Comparison of ENCODE assay signal across 8 cellular contexts in genomic region chr6:160520043-160520904, GRCh38.
A peak's percentile ranks its signal among the peaks of the same experiment; 100 is the strongest.
DNase-seq lines count a peak whose midpoint lies in the region; ATAC-seq and TF ChIP-seq lines count a peak whose summit lies in the region.

No MANE protein-coding gene starts in this region.

- H3K4me1 ChIP-seq in liver (ENCODE audit: control insufficient read depth in 4 of 4, insufficient read depth in 4 of 4, low read length in 3 of 4), result peaks cover 0 to 13% (median 9%) of the 10 kb centered on the region in 4 donors

- no peaks in the 10 kb centered on the region for H3K36me3 Mint-ChIP-seq in dendritic cell treated with granulocyte-macrophage colony-stimulating factor and Interleukin-4, amounts not matched to agents 40 ng/mL and 50 ng/mL, for 4 days (ENCODE audit: low read depth)

- peak in 1 of 2 donors; percentile 86 for TF ChIP-seq RAD21 in liver (IDR thresholded peaks at IDR 0.05)

- peak overlapping the region; percentile 54 to 80 (median 74) for H3K4me3 ChIP-seq in liver (ENCODE audit: low read depth in 1 of 3, low read length in 3 of 3)

- H3K27ac Mint-ChIP-seq in dendritic cell treated with granulocyte-macrophage colony-stimulating factor and Interleukin-4, amounts not matched to agents 40 ng/mL and 50 ng/mL, for 4 days, result peak overlapping the region; percentile 55

- H3K4me1 Mint-ChIP-seq in dendritic cell treated with granulocyte-macrophage colony-stimulating factor and Interleukin-4, amounts not matched to agents 40 ng/mL and 50 ng/mL, for 4 days (ENCODE audit: low read depth), result peaks cover 5% of the 10 kb centered on the region

- H3K9me3 Mint-ChIP-seq in dendritic cell treated with granulocyte-macrophage colony-stimulating factor and Interleukin-4, amounts not matched to agents 40 ng/mL and 50 ng/mL, for 4 days, result no peaks in the 10 kb centered on the region

- peaks cover 52% of the 10 kb centered on the region for H3K27me3 Mint-ChIP-seq in dendritic cell treated with granulocyte-macrophage colony-stimulating factor and Interleukin-4, amounts not matched to agents 40 ng/mL and 50 ng/mL, for 4 days

- H3K36me3 ChIP-seq in liver (ENCODE audit: control insufficient read depth in 4 of 4, insufficient read depth in 3 of 4, low read depth in 1 of 4, low read length in 3 of 4), result no peaks in the 10 kb centered on the region

- no peaks in the 10 kb centered on the region for H3K9me3 ChIP-seq in liver (ENCODE audit: control insufficient read depth in 4 of 4, low read length in 3 of 4)

- H3K27ac ChIP-seq in liver (ENCODE audit: low read depth in 1 of 2, low read length in 2 of 2), result peak overlapping the region; percentile 40 to 45

- peak overlapping the region; percentile 94 for H3K4me3 Mint-ChIP-seq in dendritic cell treated with granulocyte-macrophage colony-stimulating factor and Interleukin-4, amounts not matched to agents 40 ng/mL and 50 ng/mL, for 4 days

- DNase-seq in SIG-M5 treated with dmso at 0.1 percent for 504 hours (lab: John Stamatoyannopoulos, UW; ENCODE audit: unreplicated experiment) (peak; percentile 47), SIG-M5 (lab: John Stamatoyannopoulos, UW) (no peak), NCI-H2171 treated with DMSO at 0.1 percent for 48 hours (lab: John Stamatoyannopoulos, UW) (peak; percentile 61)
- peak; percentile 16 to 71 for DNase-seq in activated CD4-positive, alpha-beta T cell treated with anti-CD3 and anti-CD28 coated beads, Interleukin-2, amount 50 U/mL, for 24 hours (ENCODE audit: low read depth in 1 of 2, low spot score in 1 of 2)
- peak; percentile 78 for DNase-seq in stimulated activated CD4-positive, alpha-beta T cell treated with anti-CD3 and anti-CD28 coated beads, Interleukin-4, amount 100 ng/mL, for 1 hour

- under 1% methylated on average over 73 of the region's 73 CpGs for WGBS in liver

- peak; percentile 10 for TF ChIP-seq CTCF in liver (IDR thresholded peaks at IDR 0.05; ENCODE audit: low read depth, low read length, missing input control)

- ATAC-seq in HG02938 (IDR thresholded peaks at IDR 0.05; ENCODE audit: unreplicated experiment), result peak; percentile 70

- H3K9ac ChIP-seq in liver (ENCODE audit: low read depth in 1 of 2, low read length in 2 of 2), result peak overlapping the region; percentile 53 to 74

- H3K27me3 ChIP-seq in liver (ENCODE audit: control insufficient read depth in 4 of 4, insufficient read depth in 4 of 4, low read length in 3 of 4), result no peaks in the 10 kb centered on the region

- intact Hi-C loops in dendritic cell treated with granulocyte-macrophage colony-stimulating factor and Interleukin-4, amounts not matched to agents 40 ng/mL and 50 ng/mL, for 4 days (cut with micrococcal nuclease), result loop anchor here (1.0 kb wide), 1 partner anchor 14 kb away; no protein-coding TSS in a partner anchor

TF ChIP-seq in liver, 16 proteins besides CTCF, POLR2A, EP300 and RAD21:
- TF ChIP-seq ZBTB33 (IDR thresholded peaks at IDR 0.05), result no peak
- TF ChIP-seq, protein P1, sequence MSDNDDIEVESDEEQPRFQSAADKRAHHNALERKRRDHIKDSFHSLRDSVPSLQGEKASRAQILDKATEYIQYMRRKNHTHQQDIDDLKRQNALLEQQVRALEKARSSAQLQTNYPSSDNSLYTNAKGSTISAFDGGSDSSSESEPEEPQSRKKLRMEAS (IDR thresholded peaks at IDR 0.05), result peak; percentile 64
- TF ChIP-seq YY1 (IDR thresholded peaks at IDR 0.05), result peak; percentile 65
- TF ChIP-seq NR2F2 (IDR thresholded peaks at IDR 0.05), result no peak
- peak in 1 of 2 donors; percentile 23 for TF ChIP-seq HNF4A (conservative IDR thresholded peaks at IDR 0.05)
- TF ChIP-seq ATF3 (IDR thresholded peaks at IDR 0.05), result no peak
- TF ChIP-seq, protein P2, sequence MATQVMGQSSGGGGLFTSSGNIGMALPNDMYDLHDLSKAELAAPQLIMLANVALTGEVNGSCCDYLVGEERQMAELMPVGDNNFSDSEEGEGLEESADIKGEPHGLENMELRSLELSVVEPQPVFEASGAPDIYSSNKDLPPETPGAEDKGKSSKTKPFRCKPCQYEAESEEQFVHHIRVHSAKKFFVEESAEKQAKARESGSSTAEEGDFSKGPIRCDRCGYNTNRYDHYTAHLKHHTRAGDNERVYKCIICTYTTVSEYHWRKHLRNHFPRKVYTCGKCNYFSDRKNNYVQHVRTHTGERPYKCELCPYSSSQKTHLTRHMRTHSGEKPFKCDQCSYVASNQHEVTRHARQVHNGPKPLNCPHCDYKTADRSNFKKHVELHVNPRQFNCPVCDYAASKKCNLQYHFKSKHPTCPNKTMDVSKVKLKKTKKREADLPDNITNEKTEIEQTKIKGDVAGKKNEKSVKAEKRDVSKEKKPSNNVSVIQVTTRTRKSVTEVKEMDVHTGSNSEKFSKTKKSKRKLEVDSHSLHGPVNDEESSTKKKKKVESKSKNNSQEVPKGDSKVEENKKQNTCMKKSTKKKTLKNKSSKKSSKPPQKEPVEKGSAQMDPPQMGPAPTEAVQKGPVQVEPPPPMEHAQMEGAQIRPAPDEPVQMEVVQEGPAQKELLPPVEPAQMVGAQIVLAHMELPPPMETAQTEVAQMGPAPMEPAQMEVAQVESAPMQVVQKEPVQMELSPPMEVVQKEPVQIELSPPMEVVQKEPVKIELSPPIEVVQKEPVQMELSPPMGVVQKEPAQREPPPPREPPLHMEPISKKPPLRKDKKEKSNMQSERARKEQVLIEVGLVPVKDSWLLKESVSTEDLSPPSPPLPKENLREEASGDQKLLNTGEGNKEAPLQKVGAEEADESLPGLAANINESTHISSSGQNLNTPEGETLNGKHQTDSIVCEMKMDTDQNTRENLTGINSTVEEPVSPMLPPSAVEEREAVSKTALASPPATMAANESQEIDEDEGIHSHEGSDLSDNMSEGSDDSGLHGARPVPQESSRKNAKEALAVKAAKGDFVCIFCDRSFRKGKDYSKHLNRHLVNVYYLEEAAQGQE (IDR thresholded peaks at IDR 0.05), result no peak
TF ChIP-seq in liver: peak in this region for 3.
